14 cellular contexts compared by ENCODE assay signal in the genomic region with DNA sequence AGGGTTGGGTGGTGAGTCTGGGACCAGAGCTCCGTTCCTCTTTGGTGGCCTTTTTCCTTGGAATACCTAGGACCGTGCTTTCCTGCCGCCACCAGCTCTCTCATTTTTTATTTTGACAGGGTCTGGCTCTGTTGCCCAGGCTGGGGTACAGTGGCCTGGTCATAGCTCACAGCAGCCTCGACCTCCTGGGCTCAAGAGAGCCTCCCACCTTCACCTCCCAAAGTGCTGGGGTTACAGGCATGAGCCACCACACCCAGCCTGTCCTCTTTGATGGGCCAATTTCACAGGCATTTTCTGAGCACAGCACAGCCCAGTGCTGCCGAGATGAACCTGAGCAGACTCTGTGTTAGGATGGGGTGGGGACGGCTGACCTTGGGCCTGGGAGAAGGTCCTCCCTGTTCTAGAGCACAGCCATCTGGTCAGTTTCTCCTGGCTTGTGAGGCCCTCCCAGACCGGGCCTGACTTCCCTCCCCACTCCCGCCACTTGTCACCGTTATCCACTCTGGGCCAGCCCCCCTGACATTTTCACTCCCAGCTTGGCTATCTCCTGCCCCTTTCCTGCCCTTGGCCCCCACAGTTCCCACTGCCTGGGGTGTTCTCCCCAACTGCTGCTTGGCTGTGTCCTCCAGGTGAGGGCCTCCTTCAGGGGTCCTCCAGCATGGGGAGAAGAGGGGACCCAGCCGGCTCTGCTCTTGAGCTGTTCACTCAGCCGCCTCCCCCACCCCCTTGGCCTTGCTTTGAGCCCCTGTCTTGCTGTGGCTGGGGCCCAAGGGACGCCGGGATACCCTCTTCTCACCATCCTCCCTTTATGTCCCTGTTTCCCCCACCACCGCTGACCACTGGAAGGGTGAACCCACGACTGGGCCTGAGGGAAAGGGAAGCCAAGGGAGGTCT. TPM values are rescaled to one million over a fixed set of nuclear protein-coding genes. Genes with fewer than 3 reads are reported as not detected.
DNase-seq lines count a peak whose midpoint lies in the region; ATAC-seq and TF ChIP-seq lines count a peak whose summit lies in the region.
"Had no signal": no experiment of that assay in that cellular context is flagged by ENCODE, and none has a peak within 500 bp of the region (broad histone marks: within the 10 kb centered on the region; RNA-seq: fewer than 3 reads in every experiment).

No MANE protein-coding gene starts in this region.

- no peaks in the 10 kb centered on the region for H3K27me3 ChIP-seq in PC-9 (ENCODE audit: insufficient read depth, low read depth)

- BruUV-seq in PC-9 (replicated peaks; lab: Mats Ljungman, UMichigan) = no TSS peak

- no peak for ATAC-seq in activated T-cell treated with anti-CD3 and anti-CD28 coated beads, Interleukin-2, amount 50 U/mL, for 72 hours (replicated peaks in 1 of 2)
- ATAC-seq in HG02852 (IDR thresholded peaks at IDR 0.05; ENCODE audit: unreplicated experiment) = no peak
- no peak for ATAC-seq in GM19397 (IDR thresholded peaks at IDR 0.05; ENCODE audit: unreplicated experiment)
- ATAC-seq in GM19463 (IDR thresholded peaks at IDR 0.05; ENCODE audit: unreplicated experiment) = no peak

- peak overlapping the region; percentile 60 for H3K27ac Mint-ChIP-seq in activated T-cell treated with anti-CD3 and anti-CD28 coated beads, Interleukin-2, amount 50 U/mL, for 72 hours
- H3K27ac Mint-ChIP-seq in dendritic cell treated with granulocyte-macrophage colony-stimulating factor and Interleukin-4, amounts not matched to agents 40 ng/mL and 50 ng/mL, for 4 days = peak overlapping the region; percentile 90

- H3K4me1 Mint-ChIP-seq in activated T-cell treated with anti-CD3 and anti-CD28 coated beads, Interleukin-2, amount 50 U/mL, for 72 hours (ENCODE audit: low read depth) = peaks cover 91% of the 10 kb centered on the region
- peaks cover 92% of the 10 kb centered on the region for H3K4me1 Mint-ChIP-seq in dendritic cell treated with granulocyte-macrophage colony-stimulating factor and Interleukin-4, amounts not matched to agents 40 ng/mL and 50 ng/mL, for 4 days (ENCODE audit: low read depth)

- peaks cover 2% of the 10 kb centered on the region; the same call in 1 of the 2 replicates for H3F3A ChIP-seq in PC-9 (ENCODE audit: insufficient read depth, low read depth)

- H3K9me3 Mint-ChIP-seq in activated T-cell treated with anti-CD3 and anti-CD28 coated beads, Interleukin-2, amount 50 U/mL, for 72 hours = no peaks in the 10 kb centered on the region
- H3K9me3 Mint-ChIP-seq in dendritic cell treated with granulocyte-macrophage colony-stimulating factor and Interleukin-4, amounts not matched to agents 40 ng/mL and 50 ng/mL, for 4 days = no peaks in the 10 kb centered on the region
- H3K9me3 Mint-ChIP-seq: neural crest cell had no signal

- peaks cover 2% of the 10 kb centered on the region in 2 donors for H3K36me3 Mint-ChIP-seq in activated T-cell treated with anti-CD3 and anti-CD28 coated beads, Interleukin-2, amount 50 U/mL, for 72 hours (ENCODE audit: insufficient read depth in 2 of 2)
- peaks cover 76% of the 10 kb centered on the region for H3K36me3 Mint-ChIP-seq in dendritic cell treated with granulocyte-macrophage colony-stimulating factor and Interleukin-4, amounts not matched to agents 40 ng/mL and 50 ng/mL, for 4 days (ENCODE audit: low read depth)

- no peaks in the 10 kb centered on the region for H3K79me2 ChIP-seq in PC-9 (ENCODE audit: low read depth)

- TF ChIP-seq CTCF in PC-9 (conservative IDR thresholded peaks at IDR 0.05) = no peak

- H3K36me3 ChIP-seq in PC-9 (ENCODE audit: low read depth) = no peaks in the 10 kb centered on the region

- H3K27ac ChIP-seq in PC-9 = no peak overlapping the region

- DNase-seq in activated T-cell treated with anti-CD3 and anti-CD28 coated beads, Interleukin-2, amount 50 U/mL, for 72 hours = no peak
- no peak for DNase-seq in activated T-cell treated with anti-CD3 and anti-CD28 coated beads, Interleukin-2, amount 50 U/mL, for 48 hours
- no peak for DNase-seq in PC-9
- peak; percentile 69 for DNase-seq in posterior vena cava (ENCODE audit: low spot score)
- DNase-seq: DMS79, hippocampal formation, NCI-H1092, NCI-H2171 treated with DMSO at 0.1 percent for 48 hours, SHP77 had no signal

- POLR2A ChIA-PET in PC-9 (lab: Charles Lee; ENCODE audit: unreplicated experiment) = no interaction called here

- intact Hi-C loops in PC-9 (cut with micrococcal nuclease; ENCODE audit: unreplicated experiment) (no loop called here), posterior vena cava (cut with DNase I) (no loop called here)
- intact Hi-C loops in dendritic cell treated with granulocyte-macrophage colony-stimulating factor and Interleukin-4, amounts not matched to agents 40 ng/mL and 50 ng/mL, for 4 days (cut with micrococcal nuclease) = no loop called here

- H3K4me3 Mint-ChIP-seq in activated T-cell treated with anti-CD3 and anti-CD28 coated beads, Interleukin-2, amount 50 U/mL, for 72 hours = no peak overlapping the region
- peak overlapping the region; percentile 11 for H3K4me3 Mint-ChIP-seq in dendritic cell treated with granulocyte-macrophage colony-stimulating factor and Interleukin-4, amounts not matched to agents 40 ng/mL and 50 ng/mL, for 4 days
- H3K4me3 Mint-ChIP-seq: neural crest cell had no signal

- H3K27me3 Mint-ChIP-seq in activated T-cell treated with anti-CD3 and anti-CD28 coated beads, Interleukin-2, amount 50 U/mL, for 72 hours (ENCODE audit: low read depth) = no peaks in the 10 kb centered on the region
- no peaks in the 10 kb centered on the region for H3K27me3 Mint-ChIP-seq in dendritic cell treated with granulocyte-macrophage colony-stimulating factor and Interleukin-4, amounts not matched to agents 40 ng/mL and 50 ng/mL, for 4 days

- peaks cover 3% of the 10 kb centered on the region; the same call in 1 of the 2 replicates for H4K20me1 ChIP-seq in PC-9 (ENCODE audit: insufficient read depth)

- no peaks in the 10 kb centered on the region for H3K9me2 ChIP-seq in PC-9 (ENCODE audit: insufficient read depth)

- no peak overlapping the region for H2AFZ ChIP-seq in PC-9

- H3K4me3 ChIP-seq in PC-9 = no peak overlapping the region

- H3K9me3 ChIP-seq in PC-9 (ENCODE audit: insufficient read depth, low read depth) = no peaks in the 10 kb centered on the region

- CTCF ChIA-PET in PC-9 (lab: Charles Lee) = no interaction called here

- H3K4me1 ChIP-seq in PC-9 (replicated peaks; ENCODE audit: insufficient read depth) = peaks cover 25% of the 10 kb centered on the region

- 0 out of 2 replicates have a peak overlapping the region, but pooled peaks have one; percentile 0 for H3K4me2 ChIP-seq in PC-9

RNA-seq across cellular contexts. Expression of a gene that starts 5.0 kb away (rescaled TPM):
- total RNA-seq in activated T-cell treated with anti-CD3 and anti-CD28 coated beads, Interleukin-2, amount 50 U/mL, for 72 hours = 10 to 100 TPM; 67.5 to 97.1 TPM
- total RNA-seq in PC-9 (2021) (39.3 and 59.5 TPM in 2 replicates), posterior vena cava (10 to 100 TPM; 31.3 to 50.2 TPM)
